In the genomic region with DNA sequence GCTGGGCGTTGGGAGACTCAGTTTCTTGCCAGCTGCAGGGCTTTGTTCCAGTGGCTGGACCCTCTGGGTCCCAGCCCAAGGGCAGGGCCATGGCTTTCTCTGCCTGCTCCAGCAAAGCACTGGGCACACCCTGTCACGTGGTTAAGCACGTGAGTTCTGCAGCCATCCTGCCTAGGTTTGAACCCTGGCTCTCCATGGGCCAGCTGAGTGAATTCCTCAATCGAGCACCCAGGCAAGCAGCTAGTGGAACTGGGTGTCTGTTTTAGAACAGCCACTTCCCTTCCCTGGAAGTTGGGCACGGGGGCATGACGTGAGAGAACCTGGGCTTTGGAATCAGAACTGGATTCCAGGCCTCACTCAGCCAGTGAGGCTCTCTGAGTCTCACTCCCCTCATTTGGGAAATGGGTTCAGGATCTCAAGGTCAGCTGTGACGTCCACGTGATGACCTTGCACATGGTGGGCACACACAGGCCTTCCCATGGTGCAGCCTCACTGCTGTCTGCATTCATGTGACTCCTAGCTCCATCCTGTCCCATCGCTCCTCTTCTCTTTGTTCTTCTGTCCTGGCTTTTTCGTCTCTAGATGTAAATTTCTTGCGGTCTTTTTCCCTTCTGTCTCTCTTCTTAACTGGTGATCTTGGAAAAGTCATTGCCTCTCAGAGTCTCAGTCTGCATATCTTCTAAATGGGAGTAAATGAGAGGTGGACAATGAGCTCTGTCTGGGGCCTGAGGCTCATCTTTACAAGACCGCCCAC, we compare ENCODE assay signal across 8 cellular contexts. TPM values are rescaled to one million over a fixed set of nuclear protein-coding genes. Genes with fewer than 3 reads are reported as not detected.
DNase-seq lines count a peak whose midpoint lies in the region; ATAC-seq and TF ChIP-seq lines count a peak whose summit lies in the region.

No MANE protein-coding gene starts in this region.

- POLR2A ChIA-PET in activated B cell treated with CpG ODN at 0.5 μM for 24 hours (lab: Charles Lee), result interaction anchor here (1.6 kb wide), 1 partner anchor 12 kb away, joined by 9 read pairs; no protein-coding TSS in a partner anchor

- no peak overlapping the region for H3T11ph ChIP-seq in H9 (ENCODE audit: low read length)

- H3K27ac ChIP-seq in layer of hippocampus (ENCODE audit: low read depth, low read length), result peak overlapping the region; percentile 46
- peak overlapping the region; percentile 100 for H3K27ac ChIP-seq in thymus (ENCODE audit: low read depth)
- no peak overlapping the region for H3K27ac ChIP-seq in H9 (ENCODE audit: insufficient read length, low read depth, low read length)

- no peaks in the 10 kb centered on the region for H3K27me3 Mint-ChIP-seq in activated T-cell treated with anti-CD3 and anti-CD28 coated beads, Interleukin-2, amount 50 U/mL, for 4 hours (ENCODE audit: low read depth)
- H3K27me3 Mint-ChIP-seq in activated B cell treated with CpG ODN at 0.5 μM for 24 hours (no peaks in the 10 kb centered on the region), H9 (ENCODE audit: low read depth) (peaks cover 69% of the 10 kb centered on the region)

- no peaks in the 10 kb centered on the region for H3K36me3 ChIP-seq in thymus (ENCODE audit: control insufficient read depth, insufficient read depth)

- no peaks in the 10 kb centered on the region for H3K79me2 ChIP-seq in H9 (ENCODE audit: insufficient read depth, low read length)

- H2BK15ac ChIP-seq in H9 (ENCODE audit: low read depth, low read length), result no peak overlapping the region

- peaks cover 59% of the 10 kb centered on the region for H3K4me1 ChIP-seq in thymus (ENCODE audit: control insufficient read depth, insufficient read depth, low read length)
- no peaks in the 10 kb centered on the region for H3K4me1 ChIP-seq in H9 (ENCODE audit: insufficient read depth, low read length)

- H2AK5ac ChIP-seq in H9 (ENCODE audit: insufficient read length, low read length), result no peak overlapping the region

- CTCF ChIA-PET in activated B cell treated with CpG ODN at 0.5 μM for 24 hours (lab: Charles Lee), result interaction anchor here (1.4 to 2.3 kb wide), 4 partner anchors 11 to 114 kb away, joined by 3 to 10 read pairs (median 8); no protein-coding TSS in a partner anchor

- H3K56ac ChIP-seq in H9 (ENCODE audit: insufficient read length, low read depth, low read length), result no peak overlapping the region

- H3K4me3 ChIP-seq in thymus (ENCODE audit: low read length), result peak overlapping the region; percentile 35

- H3K27ac Mint-ChIP-seq in activated B cell treated with CpG ODN at 0.5 μM for 24 hours, result peak overlapping the region; percentile 82
- H3K27ac Mint-ChIP-seq in H9, result no peak overlapping the region

- H3K27me3 ChIP-seq in layer of hippocampus (ENCODE audit: control insufficient read depth, insufficient read depth, low read length) (no peaks in the 10 kb centered on the region), thymus (ENCODE audit: control insufficient read depth, insufficient read depth) (no peaks in the 10 kb centered on the region), H9 (ENCODE audit: insufficient read depth, low read length) (peaks cover 3% of the 10 kb centered on the region; the same call in 1 of the 2 replicates)

- H3K9me3 ChIP-seq in thymus (ENCODE audit: control insufficient read depth) (no peaks in the 10 kb centered on the region), H9 (ENCODE audit: control insufficient read depth, low read depth, low read length) (no peaks in the 10 kb centered on the region)

- no peak overlapping the region for H2BK20ac ChIP-seq in H9 (ENCODE audit: low read depth, low read length, poor library complexity, severe bottlenecking)

- H3K18ac ChIP-seq in H9 (ENCODE audit: insufficient read length, low read depth, low read length), result no peak overlapping the region

- peaks cover 85% of the 10 kb centered on the region for H3K4me1 Mint-ChIP-seq in activated T-cell treated with anti-CD3 and anti-CD28 coated beads, Interleukin-2, amount 50 U/mL, for 4 hours (ENCODE audit: low read depth)
- H3K4me1 Mint-ChIP-seq in activated B cell treated with CpG ODN at 0.5 μM for 24 hours, result peaks cover 55% of the 10 kb centered on the region
- H3K4me1 Mint-ChIP-seq in H9, result peaks cover 42 to 44% of the 10 kb centered on the region in 2 experiments

- H3K4me2 ChIP-seq in H9 (ENCODE audit: insufficient read depth, insufficient read length, low read length), result no peak overlapping the region

- no peak overlapping the region for H3K14ac ChIP-seq in H9 (ENCODE audit: insufficient read depth, low read length)

- TF ChIP-seq CTCF in activated B cell treated with CpG ODN at 0.5 μM for 24 hours (IDR thresholded peaks at IDR 0.05) (no peak), H9 (conservative IDR thresholded peaks at IDR 0.05) (no peak)

- 54% methylated on average over 12 of the region's 12 CpGs for WGBS in thymus
- WGBS in H9 (ENCODE audit: extremely low coverage, insufficient read length, low lambda C conversion rate), result no CpG with 5 or more reads among the region's 12 CpGs

- H2BK5ac ChIP-seq in H9 (ENCODE audit: insufficient read length, low read length), result no peak overlapping the region

- H4K5ac ChIP-seq in H9 (ENCODE audit: insufficient read length, low read depth, low read length), result no peak overlapping the region

- DNase-seq in activated T-cell treated with anti-CD3 and anti-CD28 coated beads, Interleukin-2, amount 50 U/mL, for 4 hours, result no peak
- DNase-seq in activated T-cell treated with anti-CD3 and anti-CD28 coated beads for 4 hours (no peak), activated B cell treated with CpG ODN at 0.5 μM for 24 hours (no peak), T-helper 9 cell (no peak), H9 (no peak)

- H3K9me3 Mint-ChIP-seq in activated T-cell treated with anti-CD3 and anti-CD28 coated beads, Interleukin-2, amount 50 U/mL, for 4 hours, result no peaks in the 10 kb centered on the region
- no peaks in the 10 kb centered on the region for H3K9me3 Mint-ChIP-seq in activated B cell treated with CpG ODN at 0.5 μM for 24 hours
- no peaks in the 10 kb centered on the region; a peak in 1 of 5 replicates for H3K9me3 Mint-ChIP-seq in H9

- no peaks in the 10 kb centered on the region for H4K20me1 ChIP-seq in H9 (ENCODE audit: control insufficient read depth, insufficient read depth, insufficient read length)

- peaks cover 4% of the 10 kb centered on the region for H3K23me2 ChIP-seq in H9 (ENCODE audit: insufficient read length, low read depth, low read length, poor library complexity, severe bottlenecking)

- H3K23ac ChIP-seq in H9 (ENCODE audit: insufficient read length, low read depth, low read length), result no peak overlapping the region

- no peak overlapping the region for H2BK12ac ChIP-seq in H9 (ENCODE audit: insufficient read length, low read depth, low read length)

- H3K36me3 Mint-ChIP-seq in activated T-cell treated with anti-CD3 and anti-CD28 coated beads, Interleukin-2, amount 50 U/mL, for 4 hours (ENCODE audit: insufficient read depth), result no peaks in the 10 kb centered on the region
- H3K36me3 Mint-ChIP-seq in activated B cell treated with CpG ODN at 0.5 μM for 24 hours (ENCODE audit: low read depth) (peaks cover 3% of the 10 kb centered on the region), H9 (ENCODE audit: insufficient read depth in 1 of 3, low read depth in 3 of 3) (no peaks in the 10 kb centered on the region)

- no peak overlapping the region for H2AFZ ChIP-seq in H9 (ENCODE audit: low read length)

- no peak overlapping the region for H4K91ac ChIP-seq in H9 (ENCODE audit: insufficient read length, low read depth, low read length)

- no peak overlapping the region for H2BK120ac ChIP-seq in H9 (ENCODE audit: low read depth, low read length, poor library complexity, severe bottlenecking)

- H3K4me3 Mint-ChIP-seq in activated T-cell treated with anti-CD3 and anti-CD28 coated beads, Interleukin-2, amount 50 U/mL, for 4 hours, result peak overlapping the region; percentile 59
- H3K4me3 Mint-ChIP-seq in activated B cell treated with CpG ODN at 0.5 μM for 24 hours (peak overlapping the region; percentile 49), H9 (no peak overlapping the region; a peak in 2 of 5 replicates)

- no peaks in the 10 kb centered on the region for H3K79me1 ChIP-seq in H9 (ENCODE audit: insufficient read depth, low read depth, low read length, poor library complexity, severe bottlenecking)

- ATAC-seq in activated T-cell treated with anti-CD3 and anti-CD28 coated beads, Interleukin-2, amount 50 U/mL, for 4 hours, result no peak
- ATAC-seq in activated B cell treated with CpG ODN at 0.5 μM for 24 hours (ENCODE audit: low read depth), result no peak
- no peak for ATAC-seq in GM18909 (IDR thresholded peaks at IDR 0.05; ENCODE audit: poor library complexity, unreplicated experiment)

- intact Hi-C loops in activated B cell treated with CpG ODN at 0.5 μM for 24 hours (cut with micrococcal nuclease), result loop anchor here (2.0 to 5.0 kb wide), 3 partner anchors 16 to 332 kb away; a partner anchor contains a TSS

- H3K9ac ChIP-seq in H9 (ENCODE audit: extremely low read depth, insufficient read length, low read length), result no peak overlapping the region

- no peak overlapping the region for H3K4ac ChIP-seq in H9 (ENCODE audit: low read depth, low read length)

- no peak overlapping the region for H4K8ac ChIP-seq in H9 (replicated peaks; ENCODE audit: insufficient read length, low read depth, low read length)

RNA-seq across cellular contexts. Expression of a gene that starts 45.9 kb away (rescaled TPM):
- 1 to 10 TPM; 5.6 to 8.0 (median 6.3) TPM for total RNA-seq in activated T-cell treated with anti-CD3 and anti-CD28 coated beads, Interleukin-2, amount 50 U/mL, for 4 hours
- total RNA-seq in activated B cell treated with CpG ODN at 0.5 μM for 24 hours (4.3 and 4.7 TPM in 2 replicates), H9 (2021) (28.9 and 31.7 TPM in 2 replicates)
- 14.1 TPM for polyA plus RNA-seq in thymus

Comparison
In these comparisons a context has a peak if more than half of its experiments do, and no peak if none do; other contexts are left out.
1. H3K4me3 Mint-ChIP-seq: peak in activated T-cell treated with anti-CD3 and anti-CD28 coated beads, Interleukin-2, amount 50 U/mL, for 4 hours (single experiment) and activated B cell treated with CpG ODN at 0.5 μM for 24 hours (single experiment); none in H9 (0 of 2).